18 cellular contexts compared by ENCODE assay signal in the genomic region with DNA sequence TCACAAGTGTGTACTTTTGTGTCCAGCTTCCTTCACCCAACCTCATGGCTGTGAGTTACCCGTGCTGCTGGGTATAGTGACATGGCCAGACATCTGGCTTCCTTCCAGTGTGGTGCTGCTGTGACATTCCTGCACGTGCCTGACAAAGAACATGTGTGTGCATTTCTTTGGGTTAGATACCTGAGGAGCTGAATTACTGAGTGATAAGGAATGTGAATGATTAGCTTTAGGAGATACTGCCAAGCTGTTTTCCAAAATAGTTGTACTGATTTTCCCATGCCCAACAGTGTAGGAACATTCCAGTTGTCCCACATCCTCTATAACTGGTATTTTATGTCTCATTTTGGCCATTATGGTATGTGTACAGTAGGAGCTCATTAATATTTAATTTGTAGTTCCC.
DNase-seq lines count a peak whose midpoint lies in the region; ATAC-seq and TF ChIP-seq lines count a peak whose summit lies in the region.
"Had no signal": no experiment of that assay in that cellular context is flagged by ENCODE, and none has a peak within 500 bp of the region (broad histone marks: within the 10 kb centered on the region; RNA-seq: fewer than 3 reads in every experiment).

No MANE protein-coding gene starts in this region.

- DNase-seq in AG10803 (ENCODE audit: low read depth) (peak; percentile 79), HS-5 (ENCODE audit: low read depth) (peak; percentile 68), lung (ENCODE audit: low spot score) (no peak), COLO829 (ENCODE audit: low spot score) (no peak), OCI-M1 (lab: John Stamatoyannopoulos, UW) (no peak)
- no peak for DNase-seq in activated CD4-positive, alpha-beta memory T cell treated with anti-CD3 and anti-CD28 coated beads, Interleukin-2, amount 10 ng/mL, durations not matched to agents 7 days and 5 days
- DNase-seq: activated CD4-positive, alpha-beta T cell treated with anti-CD3 and anti-CD28 coated beads, Interleukin-2, amount 10 ng/mL, durations not matched to agents 7 days and 5 days; COR-L47; effector memory CD4-positive, alpha-beta T cell; hypothalamus; kidney glomerular epithelial cell; NCI-H1105 treated with DMSO at 0.1 percent for 48 hours; NCI-H2171; stimulated activated CD4-positive, alpha-beta T cell treated with anti-CD3 and anti-CD28 coated beads, Interleukin-2, amount 100 ng/mL, for 48 hours had no signal

- peaks cover 0 to 19% of the 10 kb centered on the region in 2 donors for H3K4me1 ChIP-seq in lung (ENCODE audit: control insufficient read depth in 2 of 2, insufficient read depth in 2 of 2, low read length in 2 of 2)

- TF ChIP-seq CTCF in AG10803 (conservative IDR thresholded peaks at IDR 0.05; ENCODE audit: low read length) = no peak
- no peak for TF ChIP-seq CTCF in lung (IDR thresholded peaks at IDR 0.05; ENCODE audit: control extremely low read depth, extremely low read depth)

- H3K36me3 Mint-ChIP-seq in activated CD4-positive, alpha-beta memory T cell treated with anti-CD3 and anti-CD28 coated beads, Interleukin-2, amount 10 ng/mL, durations not matched to agents 7 days and 5 days (ENCODE audit: low read depth) = peaks cover 76% of the 10 kb centered on the region

- H3K9me3 Mint-ChIP-seq in activated CD4-positive, alpha-beta memory T cell treated with anti-CD3 and anti-CD28 coated beads, Interleukin-2, amount 10 ng/mL, durations not matched to agents 7 days and 5 days = no peaks in the 10 kb centered on the region
- H3K9me3 Mint-ChIP-seq: activated CD4-positive, alpha-beta T cell treated with anti-CD3 and anti-CD28 coated beads, Interleukin-2, amount 10 ng/mL, durations not matched to agents 7 days and 5 days had no signal

- H3K27ac ChIP-seq in lung (ENCODE audit: low read depth in 1 of 2, low read length in 1 of 2) = no peak overlapping the region
- H3K27ac ChIP-seq: sigmoid colon, suprapubic skin had no signal

- POLR2A ChIA-PET in activated CD4-positive, alpha-beta memory T cell treated with anti-CD3 and anti-CD28 coated beads, Interleukin-2, amount 10 ng/mL, durations not matched to agents 7 days and 5 days (lab: Charles Lee) = interaction anchor here (1.3 to 1.7 kb wide), 2 partner anchors 20 to 132 kb away, joined by 3 to 7 read pairs; no protein-coding TSS in a partner anchor

- H3K36me3 ChIP-seq in lung (ENCODE audit: control insufficient read depth in 2 of 2, insufficient read depth in 2 of 2, low read length in 2 of 2) = peaks cover 0 to 18% of the 10 kb centered on the region in 2 donors
- H3K36me3 ChIP-seq: sigmoid colon, suprapubic skin had no signal

- CTCF ChIA-PET in activated CD4-positive, alpha-beta memory T cell treated with anti-CD3 and anti-CD28 coated beads, Interleukin-2, amount 10 ng/mL, durations not matched to agents 7 days and 5 days (lab: Charles Lee) = interaction anchor here (1.1 kb wide), 1 partner anchor 12 kb away, joined by 3 read pairs; no protein-coding TSS in a partner anchor

- no peaks in the 10 kb centered on the region for H3K27me3 Mint-ChIP-seq in activated CD4-positive, alpha-beta memory T cell treated with anti-CD3 and anti-CD28 coated beads, Interleukin-2, amount 10 ng/mL, durations not matched to agents 7 days and 5 days
- H3K27me3 Mint-ChIP-seq: activated CD4-positive, alpha-beta T cell treated with anti-CD3 and anti-CD28 coated beads, Interleukin-2, amount 10 ng/mL, durations not matched to agents 7 days and 5 days had no signal

- H3K4me3 Mint-ChIP-seq in activated CD4-positive, alpha-beta memory T cell treated with anti-CD3 and anti-CD28 coated beads, Interleukin-2, amount 10 ng/mL, durations not matched to agents 7 days and 5 days = no peak overlapping the region
- H3K4me3 Mint-ChIP-seq: activated CD4-positive, alpha-beta T cell treated with anti-CD3 and anti-CD28 coated beads, Interleukin-2, amount 10 ng/mL, durations not matched to agents 7 days and 5 days had no signal

- peaks cover 48% of the 10 kb centered on the region for H3K4me1 Mint-ChIP-seq in activated CD4-positive, alpha-beta memory T cell treated with anti-CD3 and anti-CD28 coated beads, Interleukin-2, amount 10 ng/mL, durations not matched to agents 7 days and 5 days

- no peak for ATAC-seq in lung (ENCODE audit: insufficient read depth, low FRiP score)
- ATAC-seq in HG02623 (IDR thresholded peaks at IDR 0.05; ENCODE audit: unreplicated experiment) = no peak
- ATAC-seq in GM21723 (IDR thresholded peaks at IDR 0.05; ENCODE audit: unreplicated experiment) = no peak

- H3K27me3 ChIP-seq in lung (ENCODE audit: control insufficient read depth, insufficient read depth) = no peaks in the 10 kb centered on the region
- H3K27me3 ChIP-seq: sigmoid colon, suprapubic skin had no signal

- peak overlapping the region; percentile 17 for H3K27ac Mint-ChIP-seq in activated CD4-positive, alpha-beta memory T cell treated with anti-CD3 and anti-CD28 coated beads, Interleukin-2, amount 10 ng/mL, durations not matched to agents 7 days and 5 days
- H3K27ac Mint-ChIP-seq: activated CD4-positive, alpha-beta T cell treated with anti-CD3 and anti-CD28 coated beads, Interleukin-2, amount 10 ng/mL, durations not matched to agents 7 days and 5 days had no signal

- no peak overlapping the region for H3K4me3 ChIP-seq in AG10803 (ENCODE audit: low read length)
- peak overlapping the region; percentile 5 for H3K4me3 ChIP-seq in lung
- H3K4me3 ChIP-seq: sigmoid colon, suprapubic skin had no signal

- H3K9me3 ChIP-seq in lung (ENCODE audit: control insufficient read depth in 2 of 2, insufficient read depth in 1 of 2, low read length in 1 of 2) = no peaks in the 10 kb centered on the region
- H3K9me3 ChIP-seq: sigmoid colon, suprapubic skin had no signal

- 51 to 69% methylated on average over 2 of the region's 2 CpGs for WGBS in lung, 2 donors

Comparison
In these comparisons a context has a peak if more than half of its experiments do, and no peak if none do; other contexts are left out.
1. DNase-seq: peak in AG10803 (single experiment) and HS-5 (single experiment); none in activated CD4-positive, alpha-beta memory T cell treated with anti-CD3 and anti-CD28 coated beads, Interleukin-2, amount 10 ng/mL, durations not matched to agents 7 days and 5 days (single experiment), lung (single experiment), COLO829 (single experiment) and OCI-M1 (single experiment).